Comparison of ENCODE assay signal across 27 cellular contexts in the genomic region with DNA sequence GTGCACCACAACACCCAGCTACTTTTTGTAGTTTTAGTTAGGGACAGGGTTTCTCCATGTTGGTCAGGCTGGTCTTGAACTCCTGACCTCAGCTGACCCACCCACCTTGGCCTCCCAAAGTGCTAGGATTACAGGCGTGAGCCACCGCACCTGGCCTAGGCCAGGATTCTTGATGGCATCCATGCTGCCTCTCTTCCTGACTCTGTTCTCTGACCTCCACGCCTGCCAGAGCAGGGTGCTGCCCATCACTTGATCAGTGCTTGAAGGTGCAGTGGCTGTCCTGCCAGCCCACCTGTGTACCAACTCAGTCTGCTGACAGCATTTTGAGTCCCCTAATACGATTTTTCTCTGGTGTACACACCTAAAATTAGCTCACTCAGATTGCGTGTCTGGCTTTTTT. TPM values are rescaled to one million over a fixed set of nuclear protein-coding genes. Genes with fewer than 3 reads are reported as not detected.
"Had no signal": no experiment of that assay in that cellular context is flagged by ENCODE, and none has a peak within 500 bp of the region (broad histone marks: within the 10 kb centered on the region; RNA-seq: fewer than 3 reads in every experiment).

No MANE protein-coding gene starts in this region.

- ATAC-seq: activated CD4-positive, alpha-beta T cell treated with anti-CD3 and anti-CD28 coated beads for 36 hours; activated CD4-positive, CD25-positive, alpha-beta regulatory T cell treated with anti-CD3 and anti-CD28 coated beads, Interleukin-2, amount 50 U/mL, for 24 hours; activated naive CD8-positive, alpha-beta T cell treated with anti-CD3 and anti-CD28 coated beads, Interleukin-2, amount 50 U/mL, for 24 hours had no signal

- H3K27ac Mint-ChIP-seq: activated CD4-positive, alpha-beta T cell treated with anti-CD3 and anti-CD28 coated beads for 36 hours; activated CD4-positive, alpha-beta T cell treated with anti-CD3 and anti-CD28 coated beads, Interleukin-2, amount 10 ng/mL, durations not matched to agents 7 days and 5 days; activated naive CD4-positive, alpha-beta T cell treated with anti-CD3 and anti-CD28 coated beads, Interleukin-2, amount 10 ng/mL, durations not matched to agents 7 days and 5 days; activated naive CD8-positive, alpha-beta T cell; activated naive CD8-positive, alpha-beta T cell treated with anti-CD3 and anti-CD28 coated beads, Interleukin-2, amount 50 U/mL, for 24 hours had no signal

- H3K27ac ChIP-seq: KMS-11, SK-N-MC had no signal

- DNase-seq: activated CD4-positive, alpha-beta T cell treated with anti-CD3 and anti-CD28 coated beads for 36 hours; activated CD4-positive, alpha-beta T cell treated with anti-CD3 and anti-CD28 coated beads, Interleukin-2, amount 10 ng/mL, durations not matched to agents 7 days and 5 days; activated CD4-positive, alpha-beta T cell treated with anti-CD3 and anti-CD28 coated beads, Interleukin-2, amount 50 U/mL, for 48 hours; activated CD8-positive, alpha-beta memory T cell treated with anti-CD3 and anti-CD28 coated beads, Interleukin-2, amount 50 U/mL, for 4 hours; activated effector memory CD4-positive, alpha-beta T cell treated with Interleukin-2 at 50 U/mL for 16 hours; activated naive CD4-positive, alpha-beta T cell treated with anti-CD3 and anti-CD28 coated beads, Interleukin-2, amount 10 ng/mL, durations not matched to agents 7 days and 5 days; activated naive CD8-positive, alpha-beta T cell treated with anti-CD3 and anti-CD28 coated beads, Interleukin-2, amount 50 U/mL, for 24 hours; activated T-cell treated with anti-CD3 and anti-CD28 coated beads for 4 hours; activated T-cell treated with anti-CD3 and anti-CD28 coated beads, Interleukin-2, amount 50 U/mL, for 48 hours; anterior cingulate cortex; central memory CD4-positive, alpha-beta T cell; MM.1S; NCI-H1048; NCI-H1105 treated with DMSO at 0.1 percent for 48 hours; NCI-H1436; NCI-H1694; NCI-H1930; NCI-H2081 treated with DMSO at 0.1 percent for 48 hours; NCI-H345; NCI-H524 treated with DMSO at 0.1 percent for 48 hours; T1000 had no signal

- H3K4me3 Mint-ChIP-seq: activated CD4-positive, alpha-beta T cell treated with anti-CD3 and anti-CD28 coated beads for 36 hours; activated CD4-positive, alpha-beta T cell treated with anti-CD3 and anti-CD28 coated beads, Interleukin-2, amount 10 ng/mL, durations not matched to agents 7 days and 5 days; activated naive CD4-positive, alpha-beta T cell treated with anti-CD3 and anti-CD28 coated beads, Interleukin-2, amount 10 ng/mL, durations not matched to agents 7 days and 5 days; activated naive CD8-positive, alpha-beta T cell; activated naive CD8-positive, alpha-beta T cell treated with anti-CD3 and anti-CD28 coated beads, Interleukin-2, amount 50 U/mL, for 24 hours had no signal

- H3K9me3 Mint-ChIP-seq: activated CD4-positive, alpha-beta T cell treated with anti-CD3 and anti-CD28 coated beads, Interleukin-2, amount 10 ng/mL, durations not matched to agents 7 days and 5 days; activated naive CD4-positive, alpha-beta T cell treated with anti-CD3 and anti-CD28 coated beads, Interleukin-2, amount 10 ng/mL, durations not matched to agents 7 days and 5 days; activated naive CD8-positive, alpha-beta T cell treated with anti-CD3 and anti-CD28 coated beads, Interleukin-2, amount 50 U/mL, for 24 hours; brain had no signal

- H3K4me3 ChIP-seq: SK-N-MC had no signal

RNA-seq across cellular contexts. Expression of gene HAS3, which starts 5.8 kb away (rescaled TPM):
- total RNA-seq: NCI-H460 had no signal
